Comparison of ENCODE assay signal across 8 cellular contexts in genomic region chr15:43824302-43825246, GRCh38. TPM values are rescaled to one million over a fixed set of nuclear protein-coding genes. Genes with fewer than 3 reads are reported as not detected.
DNase-seq lines count a peak whose midpoint lies in the region; ATAC-seq and TF ChIP-seq lines count a peak whose summit lies in the region.

Gene MFAP1 (minus strand): TSS chr15:43824690. CDS start chr15:43824569, 121 bp downstream.

- intact Hi-C loops in PC-3 (cut with micrococcal nuclease): loop anchor here (1.0 to 10.0 kb wide), 2 partner anchors 23 to 600 kb away; partner anchors contain the start of gene CTDSPL2
- intact Hi-C loops in mucosa of descending colon (cut with DNase I, micrococcal nuclease): no loop called here

- H3K27ac ChIP-seq in PC-3 (ENCODE audit: low read length): peak within 1 kb of the TSS; percentile 85
- H3K27ac ChIP-seq in epithelial cell of prostate: peak within 1 kb of the TSS; percentile 95

- no peaks in the 10 kb centered on the region; the same call in none of the 2 replicates for H3K36me3 ChIP-seq in PC-3 (ENCODE audit: low read depth, low read length)
- H3K36me3 ChIP-seq in mucosa of descending colon (ENCODE audit: low read depth): no peaks in the 10 kb centered on the region

- peak within 1 kb of the TSS; percentile 73 for H2AFZ ChIP-seq in PC-3 (ENCODE audit: low read length)

- H3K27me3 ChIP-seq in PC-3 (ENCODE audit: low read length): no peaks in the 10 kb centered on the region

- no peaks in the 10 kb centered on the region; the same call in 1 of the 2 replicates for H4K20me1 ChIP-seq in PC-3 (ENCODE audit: low read length)

- H3K9me3 ChIP-seq in PC-3 (ENCODE audit: low read length) (no peaks in the 10 kb centered on the region), mucosa of descending colon (no peaks in the 10 kb centered on the region)

- H3K4me1 ChIP-seq in PC-3 (ENCODE audit: insufficient read depth, low read length) (peaks cover 34% of the 10 kb centered on the region), mucosa of descending colon (ENCODE audit: low read depth) (peaks cover 32% of the 10 kb centered on the region)

- peak; percentile 31; the same call in 1 of the 2 replicates for TF ChIP-seq EP300 in Ishikawa (IDR thresholded peaks at IDR 0.05; ENCODE audit: borderline replicate concordance)

- peak within 1 kb of the TSS; percentile 94 for H3K4me2 ChIP-seq in PC-3 (ENCODE audit: low read length)

- BruUV-seq in PC-3 (replicated peaks; lab: Mats Ljungman, UMichigan): TSS peak; percentile 92

- H3K4me3 ChIP-seq in PC-3 (ENCODE audit: low read length) (peak within 1 kb of the TSS; percentile 91), mucosa of descending colon (peak within 1 kb of the TSS; percentile 87)

- no peak for TF ChIP-seq RAD21 in Ishikawa (IDR thresholded peaks at IDR 0.05; ENCODE audit: low read depth)

- POLR2A ChIA-PET in PC-3 (lab: Charles Lee; ENCODE audit: unreplicated experiment): interaction anchor here (0.5 to 0.9 kb wide), 8 partner anchors 15 to 718 kb away, joined by 3 to 6 read pairs (median 3); partner anchors contain the start of genes HYPK and SERINC4

- H3K9me2 ChIP-seq in PC-3 (replicated peaks; ENCODE audit: low read length): no peaks in the 10 kb centered on the region

- CTCF ChIA-PET in PC-3 (lab: Charles Lee): interaction anchor here (1.1 kb wide), 1 partner anchor 48 kb away, joined by 4 read pairs; the partner anchor contains the start of gene ELL3

- H3F3A ChIP-seq in PC-3 (ENCODE audit: low read length, unreplicated experiment): no peaks in the 10 kb centered on the region

- DNase-seq in D341Med (ENCODE audit: low spot score): peak; percentile 93
- peak; percentile 97 for DNase-seq in PC-3
- DNase-seq in activated T-cell treated with anti-CD3 and anti-CD28 coated beads for 48 hours (ENCODE audit: low read depth): peak; percentile 85
- peak; percentile 93 for DNase-seq in epithelial cell of prostate (ENCODE audit: low read depth, low spot score)
- DNase-seq in mucosa of descending colon: peak; percentile 89 to 97 (median 96)
- peak; percentile 84 for DNase-seq in stimulated activated CD8-positive, alpha-beta memory T cell treated with anti-CD3 and anti-CD28 coated beads, Interleukin-4, amount 100 ng/mL, for 24 hours (ENCODE audit: low read depth)

- TF ChIP-seq CTCF in PC-3 (conservative IDR thresholded peaks at IDR 0.05; ENCODE audit: low read depth, low read length): no peak
- TF ChIP-seq CTCF in mucosa of descending colon (IDR thresholded peaks at IDR 0.05): no peak

- peak within 1 kb of the TSS; percentile 91 for H3K9ac ChIP-seq in PC-3 (ENCODE audit: low read length)

- H3K79me2 ChIP-seq in PC-3 (ENCODE audit: low read length): peaks cover 81% of the 10 kb centered on the region

- ATAC-seq in GM21529 (IDR thresholded peaks at IDR 0.05; ENCODE audit: unreplicated experiment) (peak; percentile 66), PC-3 (peak; percentile 75), mucosa of descending colon (peak; percentile 94)

TF ChIP-seq in Ishikawa, 13 proteins besides CTCF, POLR2A, EP300 and RAD21:
- no peak for TF ChIP-seq NFIC (IDR thresholded peaks at IDR 0.05)
- TF ChIP-seq CEBPB (IDR thresholded peaks at IDR 0.05): no peak
- peak; percentile 42; the same call in 1 of the 2 replicates for TF ChIP-seq TCF12 (IDR thresholded peaks at IDR 0.05; ENCODE audit: low read depth)
- TF ChIP-seq REST (IDR thresholded peaks at IDR 0.05; ENCODE audit: low read depth): no peak
- peak; percentile 100 for TF ChIP-seq MAX (IDR thresholded peaks at IDR 0.05)
- no peak for TF ChIP-seq FOXM1 (IDR thresholded peaks at IDR 0.05; ENCODE audit: borderline replicate concordance, low read depth)
- TF ChIP-seq TAF1 (IDR thresholded peaks at IDR 0.05; ENCODE audit: low read depth): peak; percentile 73
- no peak for TF ChIP-seq EGR1 (IDR thresholded peaks at IDR 0.05)
- peak; percentile 50; the same call in 1 of the 2 replicates for TF ChIP-seq YY1 (IDR thresholded peaks at IDR 0.05; ENCODE audit: low read depth)
- peak; percentile 51; the same call in 1 of the 2 replicates for TF ChIP-seq CREB1 (IDR thresholded peaks at IDR 0.05; ENCODE audit: low read depth)
- no peak for TF ChIP-seq USF1 (IDR thresholded peaks at IDR 0.05)
- no peak; the same call in 1 of the 2 replicates for TF ChIP-seq TEAD4 (IDR thresholded peaks at IDR 0.05)
- no peak for TF ChIP-seq ZBTB7A (IDR thresholded peaks at IDR 0.05; ENCODE audit: low read depth)

RNA-seq across cellular contexts. Expression of gene MFAP1, which starts in this region (rescaled TPM):
- total RNA-seq in PC-3 (2014; rRNA removed) (18.5 and 18.6 TPM in 2 replicates), mucosa of descending colon (10 to 100 TPM; 19.9 to 22.6 (median 20.9) TPM)

Comparison
In these comparisons a context has a peak if more than half of its experiments do, and no peak if none do; other contexts are left out.
1. Peak in every context shown above with its lines: DNase-seq, ATAC-seq, H3K4me3 ChIP-seq and H3K27ac ChIP-seq.